8 cellular contexts compared by ENCODE assay signal in genomic region chr1:89065077-89065868, GRCh38. TPM values are rescaled to one million over a fixed set of nuclear protein-coding genes. Genes with fewer than 3 reads are reported as not detected.
DNase-seq lines count a peak whose midpoint lies in the region; ATAC-seq, FAIRE-seq and TF ChIP-seq lines count a peak whose summit lies in the region.

Gene GBP1, minus strand, starts transcription at chr1:89065208. Its CDS starts 1,974 bp downstream, at chr1:89063234.

- H3K27me3 Mint-ChIP-seq in activated T-helper 2 cell treated with anti-CD3 and anti-CD28 coated beads, Interferon-gamma antibody, Interleukin-2, Interleukin-4, amounts not matched to agents 10 μg/mL and 5 μg/mL and 100 μg/mL, durations not matched to agents 14 hours and 24 hours and 36 hours (ENCODE audit: low read depth): no peaks in the 10 kb centered on the region

- peak within 1 kb of the TSS; percentile 66 for H3K27ac ChIP-seq in psoas muscle

- peak; percentile 30 for TF ChIP-seq POLR2A in GM19099 (IDR thresholded peaks at IDR 0.05; ENCODE audit: extremely low read depth, insufficient read length, low read depth)

- WGBS in psoas muscle, 3 donors: 16 to 18% (median 17%) methylated on average over 4 of the region's 4 CpGs

- H3K36me3 ChIP-seq in psoas muscle (ENCODE audit: insufficient read depth in 1 of 2, low read depth in 1 of 2): no peaks in the 10 kb centered on the region

- peak within 1 kb of the TSS; percentile 86 for H3K27ac Mint-ChIP-seq in activated T-helper 2 cell treated with anti-CD3 and anti-CD28 coated beads, Interferon-gamma antibody, Interleukin-2, Interleukin-4, amounts not matched to agents 10 μg/mL and 5 μg/mL and 100 μg/mL, durations not matched to agents 14 hours and 24 hours and 36 hours

- H3K4me3 Mint-ChIP-seq in activated T-helper 2 cell treated with anti-CD3 and anti-CD28 coated beads, Interferon-gamma antibody, Interleukin-2, Interleukin-4, amounts not matched to agents 10 μg/mL and 5 μg/mL and 100 μg/mL, durations not matched to agents 14 hours and 24 hours and 36 hours (ENCODE audit: low read depth): peak within 1 kb of the TSS; percentile 81

- ATAC-seq in HG03439 (IDR thresholded peaks at IDR 0.05; ENCODE audit: unreplicated experiment) (peak; percentile 63), psoas muscle (peak; percentile 34 to 83 (median 54))

- intact Hi-C loops in activated T-helper 2 cell treated with anti-CD3 and anti-CD28 coated beads, Interferon-gamma antibody, Interleukin-2, Interleukin-4, amounts not matched to agents 10 μg/mL and 5 μg/mL and 100 μg/mL, durations not matched to agents 14 hours and 24 hours and 36 hours (cut with micrococcal nuclease): loop anchor here (1.0 to 2.0 kb wide), 3 partner anchors 18 to 42 kb away; partner anchors contain the start of gene GBP3
- intact Hi-C loops in psoas muscle (cut with DNase I): loop anchor here in 1 of 2 donors (5.0 kb wide), 1 partner anchor 52 kb away; no protein-coding TSS in a partner anchor

- TF ChIP-seq CTCF in AG09309 (IDR thresholded peaks at IDR 0.05; ENCODE audit: control insufficient read depth, insufficient read depth, low read depth, low read length, missing control alignments): no peak
- TF ChIP-seq CTCF in psoas muscle (IDR thresholded peaks at IDR 0.05): no peak

- peak; percentile 57 for FAIRE-seq in frontal cortex (lab: Jason Lieb, UNC)

- peaks cover 59% of the 10 kb centered on the region for H3K4me1 Mint-ChIP-seq in activated T-helper 2 cell treated with anti-CD3 and anti-CD28 coated beads, Interferon-gamma antibody, Interleukin-2, Interleukin-4, amounts not matched to agents 10 μg/mL and 5 μg/mL and 100 μg/mL, durations not matched to agents 14 hours and 24 hours and 36 hours (ENCODE audit: low read depth)

- peaks cover 36% of the 10 kb centered on the region for H3K36me3 Mint-ChIP-seq in activated T-helper 2 cell treated with anti-CD3 and anti-CD28 coated beads, Interferon-gamma antibody, Interleukin-2, Interleukin-4, amounts not matched to agents 10 μg/mL and 5 μg/mL and 100 μg/mL, durations not matched to agents 14 hours and 24 hours and 36 hours (ENCODE audit: low read depth)

- peak within 1 kb of the TSS; percentile 45 for H3K4me3 ChIP-seq in AG09309 (ENCODE audit: control insufficient read depth, low read depth, low read length)
- peak within 1 kb of the TSS; percentile 59 for H3K4me3 ChIP-seq in psoas muscle

- no peaks in the 10 kb centered on the region for H3K9me3 ChIP-seq in psoas muscle

- peaks cover 4% of the 10 kb centered on the region for H3K4me1 ChIP-seq in psoas muscle

- DNase-seq in AG09309 (ENCODE audit: low read depth) (peak; percentile 64), frontal cortex (ENCODE audit: low spot score in 2 of 2) (no peak), psoas muscle (no peak), Ammon's horn (ENCODE audit: low spot score) (no peak), NCI-H1092 (lab: John Stamatoyannopoulos, UW) (no peak)
- no peak for DNase-seq in activated T-helper 2 cell treated with anti-CD3 and anti-CD28 coated beads, Interferon-gamma antibody, Interleukin-2, Interleukin-4, amounts not matched to agents 10 μg/mL and 5 μg/mL and 100 μg/mL, durations not matched to agents 14 hours and 24 hours and 36 hours (ENCODE audit: low spot score)

- H3K9me3 Mint-ChIP-seq in activated T-helper 2 cell treated with anti-CD3 and anti-CD28 coated beads, Interferon-gamma antibody, Interleukin-2, Interleukin-4, amounts not matched to agents 10 μg/mL and 5 μg/mL and 100 μg/mL, durations not matched to agents 14 hours and 24 hours and 36 hours: no peaks in the 10 kb centered on the region

- no peaks in the 10 kb centered on the region for H3K27me3 ChIP-seq in psoas muscle (ENCODE audit: insufficient read depth in 3 of 3, low read length in 2 of 3)

RNA-seq across cellular contexts. Expression of gene GBP1, which starts in this region (rescaled TPM):
- 35.3 and 40.0 TPM in 2 replicates for total RNA-seq in activated T-helper 2 cell treated with anti-CD3 and anti-CD28 coated beads, Interferon-gamma antibody, Interleukin-2, Interleukin-4, amounts not matched to agents 10 μg/mL and 5 μg/mL and 100 μg/mL, durations not matched to agents 14 hours and 24 hours and 36 hours
- total RNA-seq in frontal cortex: 1.2 TPM
- 1 to 10 TPM; 2.1 to 4.1 (median 3.8) TPM for total RNA-seq in psoas muscle
- polyA plus RNA-seq in psoas muscle: 1 to 10 TPM; 1.7 to 3.3 (median 1.9) TPM
